ENCODE assay signal across 21 cellular contexts in genomic region chr3:37032961-37033360, GRCh38. TPM values are rescaled to one million over a fixed set of nuclear protein-coding genes. Genes with fewer than 3 reads are reported as not detected.
DNase-seq lines count a peak whose midpoint lies in the region; ATAC-seq and TF ChIP-seq lines count a peak whose summit lies in the region.
"Had no signal": no experiment of that assay in that cellular context is flagged by ENCODE, and none has a peak within 500 bp of the region (broad histone marks: within the 10 kb centered on the region; RNA-seq: fewer than 3 reads in every experiment).

No MANE protein-coding gene starts in this region.

- no peaks in the 10 kb centered on the region for H3K27me3 Mint-ChIP-seq in T-helper 17 cell
- H3K27me3 Mint-ChIP-seq: brain; CD4-positive, CD25-positive, alpha-beta regulatory T cell had no signal

- peaks cover 3% of the 10 kb centered on the region for H3K4me1 Mint-ChIP-seq in T-helper 17 cell
- H3K4me1 Mint-ChIP-seq: brain, WTC11 had no signal

- H3K27ac Mint-ChIP-seq in T-helper 17 cell: peak overlapping the region; percentile 29
- H3K27ac Mint-ChIP-seq: activated CD8-positive, alpha-beta T cell treated with anti-CD3 and anti-CD28 coated beads, Interleukin-2, amount 10 ng/mL, durations not matched to agents 7 days and 5 days; WTC11 had no signal

- H3K36me3 Mint-ChIP-seq in T-helper 17 cell (ENCODE audit: low read depth): peaks cover 8% of the 10 kb centered on the region

- ATAC-seq in T-helper 17 cell (no peak), GM21526 (IDR thresholded peaks at IDR 0.05; ENCODE audit: low FRiP score, unreplicated experiment) (no peak), GM21619 (IDR thresholded peaks at IDR 0.05; ENCODE audit: unreplicated experiment) (no peak), GM21825 (IDR thresholded peaks at IDR 0.05; ENCODE audit: unreplicated experiment) (no peak), GM21717 (IDR thresholded peaks at IDR 0.05; ENCODE audit: unreplicated experiment) (no peak)
- ATAC-seq: activated CD8-positive, alpha-beta T cell treated with anti-CD3 and anti-CD28 coated beads, Interleukin-2, amount 10 ng/mL, durations not matched to agents 7 days and 5 days; activated naive CD4-positive, alpha-beta T cell treated with anti-CD3 and anti-CD28 coated beads, Interleukin-2, amount 50 U/mL, for 72 hours; GM12878; WTC11 had no signal

- peak overlapping the region in 3 of 5 donors; percentile 19 to 60 (median 28) for H3K27ac ChIP-seq in stomach
- H3K27ac ChIP-seq: PC-9, SJSA1 had no signal

- no peak for TF ChIP-seq CTCF in fibroblast of mammary gland (conservative IDR thresholded peaks at IDR 0.05; ENCODE audit: control insufficient read depth, insufficient read depth, low read depth, low read length)
- TF ChIP-seq CTCF in stomach (IDR thresholded peaks at IDR 0.05): no peak

- no peak overlapping the region for H3K4me3 ChIP-seq in fibroblast of mammary gland (ENCODE audit: control insufficient read depth, low read depth, low read length)
- H3K4me3 ChIP-seq in stomach: no peak overlapping the region
- H3K4me3 ChIP-seq: GM12878, PC-9, SJSA1 had no signal

- peaks cover 0 to 47% (median 24%) of the 10 kb centered on the region in 4 donors for H3K4me1 ChIP-seq in stomach
- H3K4me1 ChIP-seq: SJSA1 had no signal

- peaks cover 5 to 94% (median 90%) of the 10 kb centered on the region in 4 donors for H3K36me3 ChIP-seq in stomach

- DNase-seq in T-helper 17 cell (no peak), fibroblast of mammary gland (ENCODE audit: low read depth) (peak; percentile 66), middle frontal gyrus (ENCODE audit: extremely low spot score, low spot score) (peak; percentile 20), stomach (no peak)
- DNase-seq: activated CD8-positive, alpha-beta T cell treated with anti-CD3 and anti-CD28 coated beads, Interleukin-2, amount 10 ng/mL, durations not matched to agents 7 days and 5 days; CD4-positive, CD25-positive, alpha-beta regulatory T cell; DMS 273 treated with DMSO at 0.1 percent for 48 hours; erythroblast; HCEC 1CT; NCI-H526 treated with DMSO at 0.1 percent for 48 hours; PC-9; stimulated activated CD4-positive, alpha-beta T cell treated with anti-CD3 and anti-CD28 coated beads, Interleukin-4, amount 100 ng/mL, for 24 hours had no signal

- no peaks in the 10 kb centered on the region for H3K27me3 ChIP-seq in stomach
- H3K27me3 ChIP-seq: SJSA1 had no signal

- no peak for TF ChIP-seq EP300 in stomach (IDR thresholded peaks at IDR 0.05)

- intact Hi-C loops in stomach (cut with DNase I; ENCODE audit: low total_unique reads): no loop called here

- H3K9me3 ChIP-seq in T-helper 17 cell (ENCODE audit: control insufficient read depth, low read length, poor library complexity, severe bottlenecking) (no peaks in the 10 kb centered on the region), stomach (peaks cover 0 to 15% (median 10%) of the 10 kb centered on the region in 4 donors)

- WGBS in stomach, 5 donors: 78 to 88% (median 84%) methylated on average over 10 of the region's 10 CpGs

- H3K4me3 Mint-ChIP-seq in T-helper 17 cell: no peak overlapping the region
- H3K4me3 Mint-ChIP-seq: activated CD8-positive, alpha-beta T cell treated with anti-CD3 and anti-CD28 coated beads, Interleukin-2, amount 10 ng/mL, durations not matched to agents 7 days and 5 days; brain; CD4-positive, CD25-positive, alpha-beta regulatory T cell; WTC11 had no signal

- no peak for TF ChIP-seq POLR2A in stomach (IDR thresholded peaks at IDR 0.05)

RNA-seq across cellular contexts. Expression of gene MLH1, which starts 39.6 kb away (rescaled TPM):
- total RNA-seq in T-helper 17 cell (10 to 100 TPM; 25.7 to 27.7 TPM), stomach (100 to 1,000 TPM in 1 of 5 donors, 10 to 100 TPM in 3, 1 to 10 TPM in 1; 6.4 to 129 (median 60.7) TPM)
- polyA plus RNA-seq in stomach: 10 to 100 TPM; 13.2 to 17.6 (median 13.7) TPM

RNA-seq across cellular contexts. Expression of gene EPM2AIP1, which starts 40.0 kb away (rescaled TPM):
- total RNA-seq in T-helper 17 cell (10 to 100 TPM; 31.8 to 32.9 TPM), stomach (10 to 100 TPM in 4 of 5 donors, 1 to 10 TPM in 1; 4.9 to 37.3 (median 13.2) TPM)
- 1 to 10 TPM; 2.4 to 4.5 (median 2.6) TPM for polyA plus RNA-seq in stomach

Comparison
In these comparisons a context has a peak if more than half of its experiments do, and no peak if none do; other contexts are left out.
1. DNase-seq: peak in fibroblast of mammary gland (single experiment) and middle frontal gyrus (single experiment); none in T-helper 17 cell (0 of 3) and stomach (single experiment).